26 cellular contexts compared by ENCODE assay signal in the genomic region with DNA sequence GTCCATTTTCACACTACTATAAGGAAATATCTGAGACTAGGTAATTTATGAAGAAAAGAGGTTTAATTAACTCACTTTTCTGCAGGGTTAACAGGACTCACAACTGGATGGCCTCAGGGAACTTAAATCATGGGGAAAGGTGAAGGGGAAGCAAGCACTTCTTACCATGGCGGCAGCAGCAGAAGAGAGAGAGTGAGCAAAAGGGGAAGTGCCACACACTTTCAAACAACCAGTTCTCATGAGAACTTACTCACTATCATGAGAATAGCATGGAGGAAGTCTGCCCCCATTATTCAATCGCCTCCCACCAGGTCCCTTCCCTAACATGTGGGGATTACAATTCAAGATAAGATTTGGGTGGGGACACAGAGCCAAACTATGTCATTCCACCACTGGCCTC. TPM values are rescaled to one million over a fixed set of nuclear protein-coding genes. Genes with fewer than 3 reads are reported as not detected.
"Had no signal": no experiment of that assay in that cellular context is flagged by ENCODE, and none has a peak within 500 bp of the region (broad histone marks: within the 10 kb centered on the region; RNA-seq: fewer than 3 reads in every experiment).

No MANE protein-coding gene starts in this region.

- H3K9me3 ChIP-seq: MG63 had no signal

- H3K36me3 ChIP-seq: MG63, Peyer's patch, SJSA1 had no signal

- H3K4me1 ChIP-seq: Peyer's patch, SJSA1 had no signal

- H3K4me3 ChIP-seq: MG63, PC-9, Peyer's patch, SJSA1, SK-N-MC had no signal

- H3K27me3 ChIP-seq: MG63, Peyer's patch, SJSA1 had no signal

- ATAC-seq: HepG2 had no signal

- DNase-seq: IMR-90, Karpas-422, KG1, MG63, NCI-H1092 treated with DMSO at 0.1 percent for 48 hours, NCI-H1436, NCI-H187, NCI-H2029, NCI-H2081 treated with DMSO at 0.1 percent for 48 hours, NCI-H2171, NCI-H226, NCI-H446, NCI-H510A, NCI-H524 treated with DMSO at 0.1 percent for 48 hours, NCI-H69, NCI-H774, PC-9, Peyer's patch, Right ventricle myocardium superior, SIG-M5, T-helper 2 cell had no signal

- H2AFZ ChIP-seq: PC-9 had no signal

- FAIRE-seq: HepG2 had no signal

- H3K4me2 ChIP-seq: PC-9 had no signal

- H3K27ac ChIP-seq: PC-9, Peyer's patch, SJSA1, SK-N-MC had no signal

RNA-seq across cellular contexts. Expression of a gene that starts 55.1 kb away (rescaled TPM):
- total RNA-seq: HepG2; HT1080; PC-9; Peyer's patch; Right ventricle myocardium superior; SJSA1; T-helper 1 cell treated with Interleukin-12 subunit alpha and Interleukin-12 subunit beta and Interleukin-4 antibody, amounts not matched to agents 30 ng/mL and 1 ng/mL, for 36 hours had no signal
- polyA plus RNA-seq: HepG2 had no signal
